ENCODE assay signal across 1 cellular context in genomic region chr5:40828021-40828631, GRCh38.
TF ChIP-seq lines count a peak whose summit lies in the region.

No MANE protein-coding gene starts in this region.

TF ChIP-seq in HCT116, 20 proteins besides CTCF, POLR2A, EP300 and RAD21:
- TF ChIP-seq MAX (IDR thresholded peaks at IDR 0.05) = no peak
- TF ChIP-seq POLR2AphosphoS5 (IDR thresholded peaks at IDR 0.05; ENCODE audit: low read depth, low read length) = peak; percentile 44
- no peak for TF ChIP-seq SRF (IDR thresholded peaks at IDR 0.05; ENCODE audit: low read depth)
